ENCODE assay signal across 1 cellular context in the genomic region with DNA sequence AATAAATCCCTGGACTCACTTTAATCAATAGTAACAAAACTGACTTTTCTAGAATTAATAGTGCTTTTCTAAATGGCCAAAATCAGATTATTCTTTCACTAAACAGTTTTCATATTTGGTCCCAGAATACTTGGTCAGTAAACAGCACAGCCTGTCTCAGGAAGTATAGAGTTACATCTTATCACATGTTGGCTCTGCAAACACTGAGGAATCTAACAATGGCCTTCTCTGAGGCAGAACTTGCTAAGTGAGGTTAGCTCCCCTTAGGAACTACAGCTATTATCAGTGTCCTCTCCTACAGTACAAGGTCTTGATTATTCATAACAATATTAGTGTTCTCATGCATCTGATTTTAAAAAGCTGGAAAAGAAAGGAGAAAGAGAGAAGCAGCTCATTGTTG.
A peak's percentile ranks its signal among the peaks of the same experiment; 100 is the strongest.
TF ChIP-seq lines count a peak whose summit lies in the region.

No MANE protein-coding gene starts in this region.

TF ChIP-seq in HepG2, 621 proteins besides CTCF, POLR2A, EP300 and RAD21 (continued from another document):
- TF ChIP-seq SIX4 (CRISPR knock-in tag; IDR thresholded peaks at IDR 0.05) (0 out of 2 replicates have a peak, but pooled peaks have one; percentile 42), RFXAP (CRISPR knock-in tag; IDR thresholded peaks at IDR 0.05; ENCODE audit: borderline replicate concordance) (no peak), NKX3-1 (CRISPR knock-in tag; IDR thresholded peaks at IDR 0.05) (no peak), SIX1 (CRISPR knock-in tag; IDR thresholded peaks at IDR 0.05; ENCODE audit: borderline replicate concordance) (peak; percentile 59; the same call in 1 of the 2 replicates), ZNF660 (CRISPR knock-in tag; IDR thresholded peaks at IDR 0.05; ENCODE audit: borderline replicate concordance, low read depth) (no peak)
